ENCODE assay signal across 9 cellular contexts in genomic region chr17:44778656-44779210, GRCh38. TPM values are rescaled to one million over a fixed set of nuclear protein-coding genes. Genes with fewer than 3 reads are reported as not detected.
DNase-seq lines count a peak whose midpoint lies in the region; ATAC-seq and TF ChIP-seq lines count a peak whose summit lies in the region.
"Had no signal": no experiment of that assay in that cellular context is flagged by ENCODE, and none has a peak within 500 bp of the region (broad histone marks: within the 10 kb centered on the region; RNA-seq: fewer than 3 reads in every experiment).

No MANE protein-coding gene starts in this region.

- CTCF ChIA-PET in A673 (lab: Charles Lee), result interaction anchor here (0.6 kb wide), 1 partner anchor 138 kb away, joined by 17 read pairs; no protein-coding TSS in a partner anchor

- TF ChIP-seq CTCF in A673 (conservative IDR thresholded peaks at IDR 0.05; ENCODE audit: low read depth, low read length) (no peak), GM06990 (IDR thresholded peaks at IDR 0.05; ENCODE audit: insufficient read depth, low read length, poor library complexity, severe bottlenecking) (no peak), omental fat pad (IDR thresholded peaks at IDR 0.05) (no peak)

- H3K4me1 ChIP-seq in A673 (ENCODE audit: insufficient read depth, low read length, poor library complexity, severe bottlenecking) (no peaks in the 10 kb centered on the region), mesodermal cell (ENCODE audit: control insufficient read depth, insufficient read depth, low read length, poor library complexity, severe bottlenecking) (peaks cover 15% of the 10 kb centered on the region)

- H3K9me3 ChIP-seq in A673 (ENCODE audit: low read depth, low read length, poor library complexity, severe bottlenecking) (no peaks in the 10 kb centered on the region), mesodermal cell (ENCODE audit: control insufficient read depth, low read length) (no peaks in the 10 kb centered on the region)

- ATAC-seq in omental fat pad (ENCODE audit: low FRiP score) (no peak), HG03457 (IDR thresholded peaks at IDR 0.05; ENCODE audit: unreplicated experiment) (no peak)

- no TSS peak for BruUV-seq in A673 (replicated peaks; lab: Mats Ljungman, UMichigan)

- 41 to 45% methylated on average over 8 of the region's 10 CpGs for WGBS in mesodermal cell (ENCODE audit: insufficient coverage in 2 of 2), 2 experiments

- H3K36me3 ChIP-seq in A673 (ENCODE audit: insufficient read depth, low read length, poor library complexity, severe bottlenecking) (no peaks in the 10 kb centered on the region), GM06990 (ENCODE audit: control insufficient read depth, insufficient read depth, low read length) (no peaks in the 10 kb centered on the region), mesodermal cell (ENCODE audit: control insufficient read depth, insufficient read depth, low read length) (no peaks in the 10 kb centered on the region)

- DNase-seq in A673 (ENCODE audit: low spot score) (no peak), GM06990 (ENCODE audit: extremely low read depth, insufficient read length) (no peak), DMS79 treated with DMSO at 0.1 percent for 48 hours (lab: John Stamatoyannopoulos, UW) (no peak), omental fat pad (ENCODE audit: low spot score) (no peak), NCI-H1417 treated with DMSO at 0.1 percent for 48 hours (lab: John Stamatoyannopoulos, UW) (no peak)

- no peaks in the 10 kb centered on the region for H3K27me3 ChIP-seq in A673 (replicated peaks; ENCODE audit: insufficient read depth, low read depth, low read length, poor library complexity)
- no peaks in the 10 kb centered on the region; the same call in 1 of the 2 replicates for H3K27me3 ChIP-seq in GM06990 (replicated peaks; ENCODE audit: control insufficient read depth, insufficient read depth, low read length)

- intact Hi-C loops in A673 (cut with micrococcal nuclease; ENCODE audit: unreplicated experiment), result loop anchor here (5.0 to 10.0 kb wide), 3 partner anchors 244 to 354 kb away; partner anchors contain the start of gene PLCD3

- POLR2A ChIA-PET in A673 (lab: Charles Lee; ENCODE audit: low non-redundant PET), result no interaction called here

- H3K4me3 ChIP-seq in A673 (ENCODE audit: low read depth, low read length, poor library complexity, severe bottlenecking) (peak overlapping the region; percentile 21), GM06990 (replicated peaks; ENCODE audit: low read depth, low read length) (peak overlapping the region; percentile 62), mesodermal cell (ENCODE audit: extremely low read depth, insufficient read depth, low read length, poor library complexity, severe bottlenecking) (peak overlapping the region; percentile 24)

- no peak overlapping the region for H3K27ac ChIP-seq in A673 (ENCODE audit: low read depth, low read length, poor library complexity, severe bottlenecking)
- H3K27ac ChIP-seq in angular gyrus (ENCODE audit: low read depth, low read length), result peak overlapping the region; percentile 85
- no peak overlapping the region for H3K27ac ChIP-seq in mesodermal cell (ENCODE audit: low read depth, low read length, severe bottlenecking)
- H3K27ac ChIP-seq: VCaP had no signal

RNA-seq across cellular contexts. Expression of gene ADAM11, which starts 19.9 kb away (rescaled TPM):
- total RNA-seq in A673 (2021), result 0.17 and 0.59 TPM in 2 replicates
- 0.96 TPM for polyA plus RNA-seq in mesodermal cell (2013, experiment 1 of 2)
- 0.91 TPM for polyA plus RNA-seq in mesodermal cell (2013, experiment 2 of 2)
- total RNA-seq in omental fat pad, result under 1 TPM; 0.19 to 0.72 (median 0.50) TPM

RNA-seq across cellular contexts. Expression of gene GJC1, which starts 51.4 kb away (rescaled TPM):
- total RNA-seq in A673 (2021) (31.6 and 39.0 TPM in 2 replicates), omental fat pad (10 to 100 TPM in 3 of 4 donors, 1 to 10 TPM in 1; 7.4 to 32.3 (median 14.5) TPM)
- 49.1 TPM for polyA plus RNA-seq in mesodermal cell (2013, experiment 1 of 2)
- polyA plus RNA-seq in mesodermal cell (2013, experiment 2 of 2), result 41.5 TPM
